ENCODE assay signal across 9 cellular contexts in the genomic region with DNA sequence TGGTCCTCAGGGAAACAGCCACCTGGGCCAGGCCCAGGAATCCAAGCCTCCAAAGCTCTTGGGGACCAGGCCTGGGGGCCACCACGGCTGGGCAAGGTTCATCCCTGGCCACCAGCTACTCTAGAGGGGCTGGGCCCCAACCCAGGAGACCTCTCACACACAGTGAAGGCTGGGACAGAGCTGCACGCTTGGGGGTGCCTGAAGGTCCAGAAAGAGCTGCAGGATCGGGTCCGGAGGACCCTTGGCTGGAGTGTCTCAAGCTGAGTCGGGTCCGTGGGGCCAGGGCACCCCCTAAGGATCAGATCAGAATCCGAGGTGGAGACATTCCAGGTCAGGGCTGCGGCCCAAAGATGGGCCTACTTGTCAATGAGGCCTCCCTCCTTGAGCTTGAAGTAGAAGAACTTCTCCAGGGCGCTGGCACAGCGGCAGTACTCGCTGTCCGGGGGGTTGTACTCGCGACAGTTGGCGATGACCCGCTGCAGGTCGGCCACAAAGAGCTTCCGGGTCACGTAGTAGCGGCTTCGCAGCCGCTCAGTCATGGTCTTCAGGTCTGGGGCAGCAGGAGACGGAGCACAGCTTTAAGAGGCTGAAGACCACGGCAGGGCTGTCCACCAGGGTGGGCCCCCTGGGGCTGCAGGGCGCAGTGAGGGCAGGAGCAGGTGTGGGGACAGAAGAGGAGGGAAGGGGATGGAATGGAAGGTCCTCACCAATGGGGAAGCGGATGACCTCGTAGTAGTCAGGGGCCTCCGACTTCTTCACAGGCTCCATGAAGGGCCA. TPM values are rescaled to one million over a fixed set of nuclear protein-coding genes. Genes with fewer than 3 reads are reported as not detected.
DNase-seq lines count a peak whose midpoint lies in the region; ATAC-seq and TF ChIP-seq lines count a peak whose summit lies in the region.
"Had no signal": no experiment of that assay in that cellular context is flagged by ENCODE, and none has a peak within 500 bp of the region (broad histone marks: within the 10 kb centered on the region; RNA-seq: fewer than 3 reads in every experiment).

No MANE protein-coding gene starts in this region.

- H3K27ac ChIP-seq in HEK293 (ENCODE audit: extremely low read depth, low read depth, low read length) (no peak overlapping the region), foreskin keratinocyte (peak overlapping the region; percentile 79)

- H3K27ac Mint-ChIP-seq in activated B cell treated with CpG ODN at 0.5 μM for 24 hours, result peak overlapping the region; percentile 46
- peak overlapping the region; percentile 97 for H3K27ac Mint-ChIP-seq in stimulated activated naive B cell treated with anti-CD40 and anti-IgM and Interleukin-4, amounts not matched to agents 10 μg/mL and 1 μg/mL and 100 μg/mL, for 72 hours
- H3K27ac Mint-ChIP-seq in Calu3 (ENCODE audit: unreplicated experiment), result no peak overlapping the region
- H3K27ac Mint-ChIP-seq: endodermal cell had no signal

- H3K4me1 Mint-ChIP-seq in activated B cell treated with CpG ODN at 0.5 μM for 24 hours, result peaks cover 52% of the 10 kb centered on the region
- peaks cover 40 to 58% of the 10 kb centered on the region in 2 donors for H3K4me1 Mint-ChIP-seq in stimulated activated naive B cell treated with anti-CD40 and anti-IgM and Interleukin-4, amounts not matched to agents 10 μg/mL and 1 μg/mL and 100 μg/mL, for 72 hours
- peaks cover 7% of the 10 kb centered on the region for H3K4me1 Mint-ChIP-seq in Calu3 (ENCODE audit: low read depth, unreplicated experiment)
- H3K4me1 Mint-ChIP-seq: endodermal cell had no signal

- H3K27me3 ChIP-seq in foreskin keratinocyte, result no peaks in the 10 kb centered on the region

- CTCF ChIA-PET in HEK293 (lab: Yijun Ruan, JAX) (interaction anchor here (0.6 to 17.1 kb wide), 9 partner anchors 10 to 340 kb away, joined by 3 to 260 read pairs (median 3); partner anchors contain the start of genes DNAJC7 and NKIRAS2), activated B cell treated with CpG ODN at 0.5 μM for 24 hours (lab: Charles Lee) (interaction anchor here (0.8 to 10.2 kb wide), 5 partner anchors 12 to 150 kb away, joined by 3 to 110 read pairs (median 8); partner anchors contain the start of genes CNP, DNAJC7 and NKIRAS2), Calu3 (lab: Charles Lee) (interaction anchor here (0.5 to 2.7 kb wide), 7 partner anchors 10 to 419 kb away, joined by 3 to 18 read pairs (median 7); no protein-coding TSS in a partner anchor)

- no peak overlapping the region for H3K4me3 ChIP-seq in HEK293 (ENCODE audit: low read depth, low read length)

- no TSS peak for BruUV-seq in Calu3 (replicated peaks; lab: Mats Ljungman, UMichigan)

- no peak for TF ChIP-seq CTCF in HEK293 (tag by site-specific recombination; IDR thresholded peaks at IDR 0.05)
- TF ChIP-seq CTCF in activated B cell treated with CpG ODN at 0.5 μM for 24 hours (IDR thresholded peaks at IDR 0.05), result no peak
- TF ChIP-seq CTCF in foreskin keratinocyte (conservative IDR thresholded peaks at IDR 0.05), result no peak
- no peak for TF ChIP-seq CTCF in Calu3 (IDR thresholded peaks at IDR 0.05; ENCODE audit: unreplicated experiment)

- peaks cover 9 to 54% of the 10 kb centered on the region in 2 experiments; a peak in 2 of 3 replicates for H3K36me3 ChIP-seq in HEK293 (ENCODE audit: control insufficient read depth in 2 of 2, insufficient read depth in 1 of 2, low read length in 2 of 2)

- intact Hi-C loops in activated B cell treated with CpG ODN at 0.5 μM for 24 hours (cut with micrococcal nuclease), result no loop called here
- intact Hi-C loops in Calu3 (cut with micrococcal nuclease; ENCODE audit: unreplicated experiment), result loop anchor here (10.0 kb wide), 1 partner anchor 291 kb away; no protein-coding TSS in a partner anchor

- ATAC-seq in activated B cell treated with CpG ODN at 0.5 μM for 24 hours (ENCODE audit: low read depth) (no peak), foreskin keratinocyte (no peak), HG03571 (IDR thresholded peaks at IDR 0.05; ENCODE audit: unreplicated experiment) (no peak)
- ATAC-seq in stimulated activated naive B cell treated with anti-CD40 and anti-IgM and Interleukin-4, amounts not matched to agents 10 μg/mL and 1 μg/mL and 100 μg/mL, for 72 hours (replicated peaks), result no peak

- no peaks in the 10 kb centered on the region for H3K4me1 ChIP-seq in HEK293 (ENCODE audit: control insufficient read depth, insufficient read depth, low read length)
- H3K4me1 ChIP-seq in foreskin keratinocyte, result peaks cover 3% of the 10 kb centered on the region

- H3K4me3 Mint-ChIP-seq in activated B cell treated with CpG ODN at 0.5 μM for 24 hours (no peak overlapping the region), Calu3 (ENCODE audit: low read depth, unreplicated experiment) (no peak overlapping the region)
- no peak overlapping the region for H3K4me3 Mint-ChIP-seq in stimulated activated naive B cell treated with anti-CD40 and anti-IgM and Interleukin-4, amounts not matched to agents 10 μg/mL and 1 μg/mL and 100 μg/mL, for 72 hours
- H3K4me3 Mint-ChIP-seq: endodermal cell had no signal

- H3K36me3 Mint-ChIP-seq in activated B cell treated with CpG ODN at 0.5 μM for 24 hours (ENCODE audit: low read depth) (peaks cover 38% of the 10 kb centered on the region), Calu3 (ENCODE audit: insufficient read depth, unreplicated experiment) (peaks cover 73% of the 10 kb centered on the region)
- peaks cover 43 to 67% of the 10 kb centered on the region in 2 donors for H3K36me3 Mint-ChIP-seq in stimulated activated naive B cell treated with anti-CD40 and anti-IgM and Interleukin-4, amounts not matched to agents 10 μg/mL and 1 μg/mL and 100 μg/mL, for 72 hours

- POLR2A ChIA-PET in HEK293 (lab: Yijun Ruan, JAX), result interaction anchor here (0.9 to 1.3 kb wide), 2 partner anchors 79 to 87 kb away, joined by 3 to 4 read pairs; no protein-coding TSS in a partner anchor
- POLR2A ChIA-PET in activated B cell treated with CpG ODN at 0.5 μM for 24 hours (lab: Charles Lee), result interaction anchor here (0.6 to 6.7 kb wide), 12 partner anchors 8 to 1255 kb away, joined by 3 to 46 read pairs (median 8); partner anchors contain the start of genes CNP, DNAJC7, EIF1 and GHDC

- H3K9me3 ChIP-seq in HEK293 (ENCODE audit: control insufficient read depth, insufficient read depth, low read depth, low read length), result no peaks in the 10 kb centered on the region

- H3K9me3 Mint-ChIP-seq in activated B cell treated with CpG ODN at 0.5 μM for 24 hours (no peaks in the 10 kb centered on the region), Calu3 (ENCODE audit: low read depth, unreplicated experiment) (no peaks in the 10 kb centered on the region)
- H3K9me3 Mint-ChIP-seq in stimulated activated naive B cell treated with anti-CD40 and anti-IgM and Interleukin-4, amounts not matched to agents 10 μg/mL and 1 μg/mL and 100 μg/mL, for 72 hours, result no peaks in the 10 kb centered on the region
- H3K9me3 Mint-ChIP-seq: endodermal cell had no signal

- H3K27me3 Mint-ChIP-seq in activated B cell treated with CpG ODN at 0.5 μM for 24 hours (no peaks in the 10 kb centered on the region), Calu3 (ENCODE audit: unreplicated experiment) (no peaks in the 10 kb centered on the region)
- no peaks in the 10 kb centered on the region for H3K27me3 Mint-ChIP-seq in stimulated activated naive B cell treated with anti-CD40 and anti-IgM and Interleukin-4, amounts not matched to agents 10 μg/mL and 1 μg/mL and 100 μg/mL, for 72 hours

- DNase-seq in activated B cell treated with CpG ODN at 0.5 μM for 24 hours (no peak), foreskin keratinocyte (no peak), Calu3 (no peak), NCI-H1105 treated with DMSO at 0.1 percent for 48 hours (lab: John Stamatoyannopoulos, UW) (no peak)
- no peak for DNase-seq in stimulated activated naive B cell treated with anti-CD40 and anti-IgM and Interleukin-4, amounts not matched to agents 10 μg/mL and 1 μg/mL and 100 μg/mL, for 72 hours
- no peak for DNase-seq in stimulated activated CD8-positive, alpha-beta memory T cell treated with anti-CD3 and anti-CD28 coated beads, Interleukin-4, amount 100 ng/mL, for 48 hours
- DNase-seq: endodermal cell had no signal

TF ChIP-seq in HEK293, 187 proteins besides CTCF, POLR2A, EP300 and RAD21:
- no peak for TF ChIP-seq KLF9 (tag by site-specific recombination; IDR thresholded peaks at IDR 0.05; ENCODE audit: low read depth)
- TF ChIP-seq GLIS2 (tag by site-specific recombination; IDR thresholded peaks at IDR 0.05), result peak; percentile 42
- TF ChIP-seq ZNF19 (tag by site-specific recombination; IDR thresholded peaks at IDR 0.05; ENCODE audit: low read depth), result no peak
TF ChIP-seq in HEK293: peak in this region for 1.

RNA-seq across cellular contexts. Expression of gene DHX58, which starts 1.0 kb away (rescaled TPM):
- total RNA-seq in activated B cell treated with CpG ODN at 0.5 μM for 24 hours (21.9 and 22.4 TPM in 2 replicates), foreskin keratinocyte (15.9 and 16.7 TPM in 2 replicates), Calu3 (2022) (45.6 and 77.5 TPM in 2 replicates)
- polyA plus RNA-seq in foreskin keratinocyte, result 14.6 and 15.6 TPM in 2 replicates

RNA-seq across cellular contexts. Expression of gene KAT2A, which starts 7.7 kb away (rescaled TPM):
- 33.4 and 40.1 TPM in 2 replicates for total RNA-seq in activated B cell treated with CpG ODN at 0.5 μM for 24 hours
- total RNA-seq in foreskin keratinocyte, result 31.6 and 35.0 TPM in 2 replicates
- 36.5 and 39.4 TPM in 2 replicates for polyA plus RNA-seq in foreskin keratinocyte
- total RNA-seq in Calu3 (2022), result 94.7 and 100.0 TPM in 2 replicates

RNA-seq across cellular contexts. Expression of gene HSPB9, which starts 9.1 kb away (rescaled TPM):
- total RNA-seq in activated B cell treated with CpG ODN at 0.5 μM for 24 hours (not detected in 2 replicates), foreskin keratinocyte (not detected in 2 replicates), Calu3 (2022) (0.54 and 0.69 TPM in 2 replicates)
- not detected in 2 replicates for polyA plus RNA-seq in foreskin keratinocyte

RNA-seq across cellular contexts. Expression of gene ZNF385C, which starts 15.2 kb away (rescaled TPM):
- total RNA-seq in activated B cell treated with CpG ODN at 0.5 μM for 24 hours (16.7 and 17.0 TPM in 2 replicates), foreskin keratinocyte (0.04 TPM in 1 of 2 replicates, not detected in the other), Calu3 (2022) (4.0 and 6.3 TPM in 2 replicates)
- polyA plus RNA-seq in foreskin keratinocyte, result 0.06 and 0.15 TPM in 2 replicates

RNA-seq across cellular contexts. Expression of gene RAB5C, which starts 41.3 kb away (rescaled TPM):
- 79.1 and 82.2 TPM in 2 replicates for total RNA-seq in activated B cell treated with CpG ODN at 0.5 μM for 24 hours
- total RNA-seq in foreskin keratinocyte, result 145 and 147 TPM in 2 replicates
- 183 and 190 TPM in 2 replicates for polyA plus RNA-seq in foreskin keratinocyte
- total RNA-seq in Calu3 (2022), result 284 and 315 TPM in 2 replicates
